In genomic region chr3:4225005-4225471, GRCh38 we compare ENCODE assay signal across 1 cellular context.
TF ChIP-seq lines count a peak whose summit lies in the region.

No MANE protein-coding gene starts in this region.

TF ChIP-seq in K562, 482 proteins besides CTCF, POLR2A, EP300 and RAD21 (continued from another document and continues in another):
- TF ChIP-seq MLLT1 (IDR thresholded peaks at IDR 0.05) (no peak), CAMTA2 (CRISPR knock-in tag; conservative IDR thresholded peaks at IDR 0.05) (no peak), GTF2F1 (IDR thresholded peaks at IDR 0.05; ENCODE audit: low read depth, low read length) (no peak), MXD1 (CRISPR knock-in tag; IDR thresholded peaks at IDR 0.05; ENCODE audit: borderline replicate concordance, poor library complexity, severe bottlenecking) (no peak), CBFA2T2 (conservative IDR thresholded peaks at IDR 0.05) (peak; percentile 95), ZNF408 (CRISPR knock-in tag; IDR thresholded peaks at IDR 0.05; ENCODE audit: low read depth) (no peak), RB1 (IDR thresholded peaks at IDR 0.05; ENCODE audit: low read depth) (no peak), SP2 (IDR thresholded peaks at IDR 0.05; ENCODE audit: extremely low read depth, low read depth, low read length, poor library complexity, severe bottlenecking) (no peak), MED1 (CRISPR knock-in tag; IDR thresholded peaks at IDR 0.05; ENCODE audit: borderline replicate concordance) (no peak), NFE2L1 (tag; IDR thresholded peaks at IDR 0.05; ENCODE audit: borderline replicate concordance, low read depth) (no peak), SMARCC2 (IDR thresholded peaks at IDR 0.05; ENCODE audit: low read depth) (peak; percentile 92), ETV6 (IDR thresholded peaks at IDR 0.05; ENCODE audit: borderline replicate concordance in 1 of 2, low read depth in 2 of 2, low read length in 1 of 2) (no peak), ETV6 (CRISPR knock-in tag; IDR thresholded peaks at IDR 0.05; ENCODE audit: borderline replicate concordance) (no peak), MTA1 (IDR thresholded peaks at IDR 0.05; ENCODE audit: borderline replicate concordance) (peak; percentile 52; the same call in 1 of the 2 replicates), ESRRA (IDR thresholded peaks at IDR 0.05; ENCODE audit: borderline replicate concordance, low read depth) (peak; percentile 67), ZC3H8 (IDR thresholded peaks at IDR 0.05) (no peak), MYC (IDR thresholded peaks at IDR 0.05; ENCODE audit: low read depth, low read length) (no peak), MYC (CRISPR knock-in tag; IDR thresholded peaks at IDR 0.05; ENCODE audit: borderline replicate concordance, low read depth) (no peak), MAX (CRISPR knock-in tag; IDR thresholded peaks at IDR 0.05) (no peak), NCOA6 (IDR thresholded peaks at IDR 0.05) (no peak), EZH2 (IDR thresholded peaks at IDR 0.05; ENCODE audit: borderline replicate concordance, low read depth, low read length) (no peak), GATA2 (CRISPR knock-in tag; IDR thresholded peaks at IDR 0.05) (peak; percentile 47; the same call in 1 of the 2 replicates), ZNF311 (CRISPR knock-in tag; IDR thresholded peaks at IDR 0.05) (no peak), ZNF184 (CRISPR knock-in tag; IDR thresholded peaks at IDR 0.05) (no peak), NFXL1 (CRISPR knock-in tag; IDR thresholded peaks at IDR 0.05) (no peak), FOXJ3 (CRISPR knock-in tag; IDR thresholded peaks at IDR 0.05) (no peak), ZNF668 (CRISPR knock-in tag; IDR thresholded peaks at IDR 0.05) (no peak), ELF2 (CRISPR knock-in tag; IDR thresholded peaks at IDR 0.05) (no peak), KHSRP (IDR thresholded peaks at IDR 0.05) (peak; percentile 73), MCM5 (IDR thresholded peaks at IDR 0.05; ENCODE audit: low read depth) (no peak), FOXM1 (IDR thresholded peaks at IDR 0.05; ENCODE audit: low read depth) (peak; percentile 85), FOXM1 (CRISPR knock-in tag; IDR thresholded peaks at IDR 0.05; ENCODE audit: low read depth) (no peak), PPARD (CRISPR knock-in tag; IDR thresholded peaks at IDR 0.05) (no peak), MCM3 (IDR thresholded peaks at IDR 0.05) (no peak), PML (IDR thresholded peaks at IDR 0.05; ENCODE audit: low read length) (peak; percentile 97), HDAC8 (tag; IDR thresholded peaks at IDR 0.05) (no peak), HES1 (IDR thresholded peaks at IDR 0.05; ENCODE audit: low read depth) (peak; percentile 62; the same call in 1 of the 2 replicates), PHF8 (IDR thresholded peaks at IDR 0.05; ENCODE audit: borderline replicate concordance, low read length) (no peak), NFIC (IDR thresholded peaks at IDR 0.05) (peak; percentile 82), NCOA2 (IDR thresholded peaks at IDR 0.05; ENCODE audit: partially characterized antibody in 2 of 2) (peak in 1 of 2 experiments; percentile 68), RUNX1 (IDR thresholded peaks at IDR 0.05; ENCODE audit: low read depth) (peak; percentile 63; the same call in 1 of the 2 replicates), ZNF436 (CRISPR knock-in tag; IDR thresholded peaks at IDR 0.05) (no peak), SPI1 (IDR thresholded peaks at IDR 0.05; ENCODE audit: borderline replicate concordance, low read depth, low read length) (no peak), TRIM24 (IDR thresholded peaks at IDR 0.05) (peak; percentile 59 to 83; a peak in 3 of 4 replicates), SOX6 (IDR thresholded peaks at IDR 0.05) (peak; percentile 90), MECOM (CRISPR knock-in tag; IDR thresholded peaks at IDR 0.05) (peak; percentile 60; the same call in 1 of the 2 replicates), IRF1 (CRISPR knock-in tag; IDR thresholded peaks at IDR 0.05; ENCODE audit: borderline replicate concordance) (no peak), ZNF695 (CRISPR knock-in tag; IDR thresholded peaks at IDR 0.05) (no peak), ILK (tag; IDR thresholded peaks at IDR 0.05; ENCODE audit: borderline replicate concordance, low read depth) (no peak), RBM15 (IDR thresholded peaks at IDR 0.05; ENCODE audit: insufficient read depth, low read length) (no peak), NR4A1 (CRISPR knock-in tag; IDR thresholded peaks at IDR 0.05) (no peak), NR4A1 (tag; IDR thresholded peaks at IDR 0.05) (peak; percentile 53; the same call in 1 of the 2 replicates)
- TF ChIP-seq, protein P1, sequence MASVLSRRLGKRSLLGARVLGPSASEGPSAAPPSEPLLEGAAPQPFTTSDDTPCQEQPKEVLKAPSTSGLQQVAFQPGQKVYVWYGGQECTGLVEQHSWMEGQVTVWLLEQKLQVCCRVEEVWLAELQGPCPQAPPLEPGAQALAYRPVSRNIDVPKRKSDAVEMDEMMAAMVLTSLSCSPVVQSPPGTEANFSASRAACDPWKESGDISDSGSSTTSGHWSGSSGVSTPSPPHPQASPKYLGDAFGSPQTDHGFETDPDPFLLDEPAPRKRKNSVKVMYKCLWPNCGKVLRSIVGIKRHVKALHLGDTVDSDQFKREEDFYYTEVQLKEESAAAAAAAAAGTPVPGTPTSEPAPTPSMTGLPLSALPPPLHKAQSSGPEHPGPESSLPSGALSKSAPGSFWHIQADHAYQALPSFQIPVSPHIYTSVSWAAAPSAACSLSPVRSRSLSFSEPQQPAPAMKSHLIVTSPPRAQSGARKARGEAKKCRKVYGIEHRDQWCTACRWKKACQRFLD (CRISPR knock-in tag; IDR thresholded peaks at IDR 0.05), result 0 out of 2 replicates have a peak, but pooled peaks have one; percentile 19
- TF ChIP-seq, protein P2, sequence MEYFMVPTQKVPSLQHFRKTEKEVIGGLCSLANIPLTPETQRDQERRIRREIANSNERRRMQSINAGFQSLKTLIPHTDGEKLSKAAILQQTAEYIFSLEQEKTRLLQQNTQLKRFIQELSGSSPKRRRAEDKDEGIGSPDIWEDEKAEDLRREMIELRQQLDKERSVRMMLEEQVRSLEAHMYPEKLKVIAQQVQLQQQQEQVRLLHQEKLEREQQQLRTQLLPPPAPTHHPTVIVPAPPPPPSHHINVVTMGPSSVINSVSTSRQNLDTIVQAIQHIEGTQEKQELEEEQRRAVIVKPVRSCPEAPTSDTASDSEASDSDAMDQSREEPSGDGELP (CRISPR knock-in tag; IDR thresholded peaks at IDR 0.05; ENCODE audit: borderline replicate concordance), result no peak
- TF ChIP-seq, protein P3, sequence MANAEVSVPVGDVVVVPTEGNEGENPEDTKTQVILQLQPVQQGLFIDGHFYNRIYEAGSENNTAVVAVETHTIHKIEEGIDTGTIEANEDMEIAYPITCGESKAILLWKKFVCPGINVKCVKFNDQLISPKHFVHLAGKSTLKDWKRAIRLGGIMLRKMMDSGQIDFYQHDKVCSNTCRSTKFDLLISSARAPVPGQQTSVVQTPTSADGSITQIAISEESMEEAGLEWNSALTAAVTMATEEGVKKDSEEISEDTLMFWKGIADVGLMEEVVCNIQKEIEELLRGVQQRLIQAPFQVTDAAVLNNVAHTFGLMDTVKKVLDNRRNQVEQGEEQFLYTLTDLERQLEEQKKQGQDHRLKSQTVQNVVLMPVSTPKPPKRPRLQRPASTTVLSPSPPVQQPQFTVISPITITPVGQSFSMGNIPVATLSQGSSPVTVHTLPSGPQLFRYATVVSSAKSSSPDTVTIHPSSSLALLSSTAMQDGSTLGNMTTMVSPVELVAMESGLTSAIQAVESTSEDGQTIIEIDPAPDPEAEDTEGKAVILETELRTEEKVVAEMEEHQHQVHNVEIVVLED (CRISPR knock-in tag; IDR thresholded peaks at IDR 0.05), result no peak
- TF ChIP-seq, protein P4, sequence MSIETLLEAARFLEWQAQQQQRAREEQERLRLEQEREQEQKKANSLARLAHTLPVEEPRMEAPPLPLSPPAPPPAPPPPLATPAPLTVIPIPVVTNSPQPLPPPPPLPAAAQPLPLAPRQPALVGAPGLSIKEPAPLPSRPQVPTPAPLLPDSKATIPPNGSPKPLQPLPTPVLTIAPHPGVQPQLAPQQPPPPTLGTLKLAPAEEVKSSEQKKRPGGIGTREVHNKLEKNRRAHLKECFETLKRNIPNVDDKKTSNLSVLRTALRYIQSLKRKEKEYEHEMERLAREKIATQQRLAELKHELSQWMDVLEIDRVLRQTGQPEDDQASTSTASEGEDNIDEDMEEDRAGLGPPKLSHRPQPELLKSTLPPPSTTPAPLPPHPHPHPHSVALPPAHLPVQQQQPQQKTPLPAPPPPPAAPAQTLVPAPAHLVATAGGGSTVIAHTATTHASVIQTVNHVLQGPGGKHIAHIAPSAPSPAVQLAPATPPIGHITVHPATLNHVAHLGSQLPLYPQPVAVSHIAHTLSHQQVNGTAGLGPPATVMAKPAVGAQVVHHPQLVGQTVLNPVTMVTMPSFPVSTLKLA (conservative IDR thresholded peaks at IDR 0.05), result peak in 1 of 2 experiments; percentile 25; a peak in 1 of 4 replicates
- TF ChIP-seq, protein P5, sequence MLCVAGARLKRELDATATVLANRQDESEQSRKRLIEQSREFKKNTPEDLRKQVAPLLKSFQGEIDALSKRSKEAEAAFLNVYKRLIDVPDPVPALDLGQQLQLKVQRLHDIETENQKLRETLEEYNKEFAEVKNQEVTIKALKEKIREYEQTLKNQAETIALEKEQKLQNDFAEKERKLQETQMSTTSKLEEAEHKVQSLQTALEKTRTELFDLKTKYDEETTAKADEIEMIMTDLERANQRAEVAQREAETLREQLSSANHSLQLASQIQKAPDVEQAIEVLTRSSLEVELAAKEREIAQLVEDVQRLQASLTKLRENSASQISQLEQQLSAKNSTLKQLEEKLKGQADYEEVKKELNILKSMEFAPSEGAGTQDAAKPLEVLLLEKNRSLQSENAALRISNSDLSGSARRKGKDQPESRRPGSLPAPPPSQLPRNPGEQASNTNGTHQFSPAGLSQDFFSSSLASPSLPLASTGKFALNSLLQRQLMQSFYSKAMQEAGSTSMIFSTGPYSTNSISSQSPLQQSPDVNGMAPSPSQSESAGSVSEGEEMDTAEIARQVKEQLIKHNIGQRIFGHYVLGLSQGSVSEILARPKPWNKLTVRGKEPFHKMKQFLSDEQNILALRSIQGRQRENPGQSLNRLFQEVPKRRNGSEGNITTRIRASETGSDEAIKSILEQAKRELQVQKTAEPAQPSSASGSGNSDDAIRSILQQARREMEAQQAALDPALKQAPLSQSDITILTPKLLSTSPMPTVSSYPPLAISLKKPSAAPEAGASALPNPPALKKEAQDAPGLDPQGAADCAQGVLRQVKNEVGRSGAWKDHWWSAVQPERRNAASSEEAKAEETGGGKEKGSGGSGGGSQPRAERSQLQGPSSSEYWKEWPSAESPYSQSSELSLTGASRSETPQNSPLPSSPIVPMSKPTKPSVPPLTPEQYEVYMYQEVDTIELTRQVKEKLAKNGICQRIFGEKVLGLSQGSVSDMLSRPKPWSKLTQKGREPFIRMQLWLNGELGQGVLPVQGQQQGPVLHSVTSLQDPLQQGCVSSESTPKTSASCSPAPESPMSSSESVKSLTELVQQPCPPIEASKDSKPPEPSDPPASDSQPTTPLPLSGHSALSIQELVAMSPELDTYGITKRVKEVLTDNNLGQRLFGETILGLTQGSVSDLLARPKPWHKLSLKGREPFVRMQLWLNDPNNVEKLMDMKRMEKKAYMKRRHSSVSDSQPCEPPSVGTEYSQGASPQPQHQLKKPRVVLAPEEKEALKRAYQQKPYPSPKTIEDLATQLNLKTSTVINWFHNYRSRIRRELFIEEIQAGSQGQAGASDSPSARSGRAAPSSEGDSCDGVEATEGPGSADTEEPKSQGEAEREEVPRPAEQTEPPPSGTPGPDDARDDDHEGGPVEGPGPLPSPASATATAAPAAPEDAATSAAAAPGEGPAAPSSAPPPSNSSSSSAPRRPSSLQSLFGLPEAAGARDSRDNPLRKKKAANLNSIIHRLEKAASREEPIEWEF (CRISPR knock-in tag; IDR thresholded peaks at IDR 0.05), result no peak
- TF ChIP-seq, protein P6, sequence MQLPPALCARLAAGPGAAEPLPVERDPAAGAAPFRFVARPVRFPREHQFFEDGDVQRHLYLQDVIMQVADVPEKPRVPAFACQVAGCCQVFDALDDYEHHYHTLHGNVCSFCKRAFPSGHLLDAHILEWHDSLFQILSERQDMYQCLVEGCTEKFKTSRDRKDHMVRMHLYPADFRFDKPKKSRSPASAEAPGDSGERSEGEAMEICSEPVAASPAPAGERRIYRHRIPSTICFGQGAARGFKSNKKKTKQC (CRISPR knock-in tag; IDR thresholded peaks at IDR 0.05), result no peak
